Comparison of ENCODE assay signal across 8 cellular contexts in the genomic region with DNA sequence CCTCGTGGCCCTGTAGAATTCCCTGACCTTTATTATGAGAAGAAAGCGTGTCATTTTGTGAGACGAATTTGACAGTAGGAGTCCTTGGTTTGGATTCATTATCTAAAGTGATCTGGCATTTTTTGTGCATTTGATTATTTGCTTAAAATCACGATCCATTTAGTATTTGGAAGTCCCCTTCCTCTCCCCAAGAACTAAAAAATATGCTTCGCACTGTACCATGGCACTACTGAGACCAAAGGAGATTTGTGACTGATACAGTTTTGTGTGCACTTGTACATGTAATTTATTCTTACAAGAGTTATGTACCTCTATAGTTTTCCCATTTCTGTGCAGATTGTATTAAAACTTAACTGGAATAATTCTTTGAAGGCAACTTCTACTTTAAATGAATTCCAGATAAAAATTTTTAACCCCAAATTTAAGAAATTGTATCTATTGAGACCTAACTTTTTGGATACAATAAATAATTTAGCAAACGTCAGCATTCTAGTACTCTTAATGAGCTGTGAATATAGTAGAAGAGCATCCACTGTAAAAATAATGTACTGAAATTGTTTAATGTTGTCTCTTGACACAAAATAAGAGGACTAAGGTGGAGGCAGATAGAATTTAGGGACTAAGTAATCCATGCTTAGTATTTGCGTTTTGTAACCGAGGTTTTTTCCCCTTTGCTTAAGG. TPM values are rescaled to one million over a fixed set of nuclear protein-coding genes. Genes with fewer than 3 reads are reported as not detected.
DNase-seq lines count a peak whose midpoint lies in the region; ATAC-seq and TF ChIP-seq lines count a peak whose summit lies in the region.

No MANE protein-coding gene starts in this region.

- TF ChIP-seq CTCF in coronary artery (IDR thresholded peaks at IDR 0.05) (no peak), nephron progenitor cell (IDR thresholded peaks at IDR 0.05) (no peak)

- H3K9me3 ChIP-seq in BLaER1 (no peaks in the 10 kb centered on the region), Karpas-422 (ENCODE audit: low read length) (no peaks in the 10 kb centered on the region)

- H3K36me3 Mint-ChIP-seq in nephron progenitor cell (ENCODE audit: low read depth), result peaks cover 12% of the 10 kb centered on the region

- H3K4me1 ChIP-seq in BLaER1 (peaks cover 40% of the 10 kb centered on the region), Karpas-422 (ENCODE audit: low read length) (peaks cover 71% of the 10 kb centered on the region)

- H3K27me3 Mint-ChIP-seq in nephron progenitor cell (ENCODE audit: low read depth, poor library complexity), result peaks cover 18% of the 10 kb centered on the region

- H3K9me2 ChIP-seq in Karpas-422 (replicated peaks; ENCODE audit: insufficient read depth, low read length), result no peaks in the 10 kb centered on the region

- H3K4me1 Mint-ChIP-seq in nephron progenitor cell, result peaks cover 38% of the 10 kb centered on the region

- H2AFZ ChIP-seq in Karpas-422 (ENCODE audit: low read length), result no peak overlapping the region

- H3K79me2 ChIP-seq in Karpas-422 (ENCODE audit: low read length), result peaks cover 64% of the 10 kb centered on the region

- peak overlapping the region; percentile 43 for H3K27ac Mint-ChIP-seq in nephron progenitor cell

- H3K4me3 Mint-ChIP-seq in nephron progenitor cell, result peak overlapping the region; percentile 87

- no peaks in the 10 kb centered on the region for H3K9me3 Mint-ChIP-seq in nephron progenitor cell

- H3K36me3 ChIP-seq in BLaER1 (peaks cover 20% of the 10 kb centered on the region), Karpas-422 (ENCODE audit: insufficient read depth, low read length) (peaks cover 11% of the 10 kb centered on the region)

- peak overlapping the region; percentile 99 for H3K9ac ChIP-seq in BLaER1
- peak overlapping the region; percentile 88 for H3K9ac ChIP-seq in Karpas-422 (ENCODE audit: low read length)

- H3K4me3 ChIP-seq in BLaER1, result peak overlapping the region; percentile 99
- peak overlapping the region; percentile 87 for H3K4me3 ChIP-seq in Karpas-422 (ENCODE audit: low read length)
- peak overlapping the region; percentile 97 for H3K4me3 ChIP-seq in coronary artery

- no peak for ATAC-seq in GM18520 (IDR thresholded peaks at IDR 0.05; ENCODE audit: unreplicated experiment)
- ATAC-seq in GM21528 (IDR thresholded peaks at IDR 0.05; ENCODE audit: low FRiP score, unreplicated experiment), result no peak

- peak; percentile 67 for DNase-seq in Karpas-422
- no peak for DNase-seq in coronary artery (ENCODE audit: low spot score)
- no peak for DNase-seq in nephron progenitor cell
- DNase-seq in NCI-H1105 (lab: John Stamatoyannopoulos, UW), result no peak
- DNase-seq in activated CD4-positive, alpha-beta T cell treated with anti-CD3 and anti-CD28 coated beads, Interleukin-2, amount 50 U/mL, for 48 hours, result no peak

- H3K27ac ChIP-seq in BLaER1 (peak overlapping the region; percentile 99), Karpas-422 (ENCODE audit: low read length) (peak overlapping the region; percentile 91), coronary artery (peak overlapping the region; percentile 74 to 98)

- H3K27me3 ChIP-seq in BLaER1, result no peaks in the 10 kb centered on the region
- H3K27me3 ChIP-seq in Karpas-422 (ENCODE audit: low read length), result no peaks in the 10 kb centered on the region

- H3K4me2 ChIP-seq in BLaER1 (peak overlapping the region; percentile 95), Karpas-422 (ENCODE audit: low read depth, low read length, poor library complexity, severe bottlenecking) (peak overlapping the region; percentile 94)

- H4K20me1 ChIP-seq in BLaER1, result peaks cover 33% of the 10 kb centered on the region
- peaks cover 27% of the 10 kb centered on the region; the same call in 1 of the 2 replicates for H4K20me1 ChIP-seq in Karpas-422 (ENCODE audit: insufficient read depth, low read depth, low read length)

RNA-seq across cellular contexts. Expression of gene MAP3K1, which starts 2.1 kb away (rescaled TPM):
- 38.0 and 68.0 TPM in 2 replicates for total RNA-seq in Karpas-422 (2014; rRNA removed; shearing (Covaris generic); ENCODE audit: low replicate concordance)
